In the genomic region with DNA sequence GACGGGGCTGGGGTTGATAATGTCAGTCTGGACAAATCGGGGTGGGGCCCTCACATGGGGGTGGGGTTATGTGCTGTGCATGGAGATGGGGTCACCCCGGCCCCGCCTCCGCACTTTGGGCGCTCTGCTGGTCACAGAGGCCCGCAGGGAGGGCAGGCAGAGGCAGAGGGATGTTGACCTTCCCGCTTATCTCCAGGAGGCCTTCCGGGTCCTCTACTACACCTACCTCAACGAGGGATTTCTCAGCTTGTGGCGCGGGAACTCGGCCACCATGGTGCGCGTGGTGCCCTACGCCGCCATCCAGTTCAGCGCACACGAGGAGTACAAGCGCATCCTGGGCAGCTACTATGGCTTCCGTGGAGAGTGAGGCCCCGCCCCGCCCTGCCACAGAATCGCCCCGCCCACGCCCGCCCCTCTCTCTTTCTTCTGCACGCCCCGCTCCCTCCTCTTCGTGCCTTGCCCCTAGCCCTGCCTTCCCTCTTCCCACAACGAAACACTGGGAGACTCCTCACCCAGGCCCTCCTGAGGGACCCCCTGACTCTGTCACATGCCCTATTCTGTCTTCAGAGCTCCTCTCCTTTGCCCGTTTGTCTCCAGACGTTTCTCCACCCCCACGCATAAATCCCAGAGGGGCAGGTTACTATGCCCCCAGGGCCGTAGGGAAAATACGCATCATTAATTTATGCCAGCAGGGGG, we compare ENCODE assay signal across 8 cellular contexts. TPM values are rescaled to one million over a fixed set of nuclear protein-coding genes. Genes with fewer than 3 reads are reported as not detected.
A peak's percentile ranks its signal among the peaks of the same experiment; 100 is the strongest.
DNase-seq lines count a peak whose midpoint lies in the region; ATAC-seq and TF ChIP-seq lines count a peak whose summit lies in the region.

No MANE protein-coding gene starts in this region.

- H3K27me3 ChIP-seq in RWPE2 (ENCODE audit: insufficient read depth, poor library complexity, severe bottlenecking): peaks cover 3% of the 10 kb centered on the region
- peaks cover 4% of the 10 kb centered on the region for H3K27me3 ChIP-seq in gastroesophageal sphincter

- H3K4me3 ChIP-seq in RWPE2 (ENCODE audit: severe bottlenecking) (peak overlapping the region; percentile 22), gastroesophageal sphincter (peak overlapping the region in 1 of 2 donors; percentile 37)

- H3K36me3 ChIP-seq in RWPE2 (ENCODE audit: low read depth) (no peaks in the 10 kb centered on the region), gastroesophageal sphincter (peaks cover 0 to 49% of the 10 kb centered on the region in 2 donors)

- ATAC-seq in RWPE2 (ENCODE audit: low read depth) (peak; percentile 58), gastroesophageal sphincter (peak; percentile 80), HG02642 (IDR thresholded peaks at IDR 0.05; ENCODE audit: poor library complexity, unreplicated experiment) (no peak), GM19455 (IDR thresholded peaks at IDR 0.05; ENCODE audit: unreplicated experiment) (no peak)

- whole genome bisulfite sequencing in gastroesophageal sphincter (ENCODE audit: low coverage in 1 of 2), 2 donors: 21 to 50% methylated on average over 1 to 16 of the region's 36 CpGs

- H3K27ac ChIP-seq in RWPE2 (ENCODE audit: poor library complexity, severe bottlenecking) (no peak overlapping the region), gastroesophageal sphincter (peak overlapping the region in 1 of 4 donors; percentile 26)

- H3K9me3 ChIP-seq in RWPE2 (ENCODE audit: severe bottlenecking) (no peaks in the 10 kb centered on the region), gastroesophageal sphincter (no peaks in the 10 kb centered on the region)

- DNase-seq in GM03348 (ENCODE audit: low spot score): peak; percentile 60
- DNase-seq in RWPE2 (ENCODE audit: low spot score): no peak
- DNase-seq in retina: peak; percentile 83
- no peak for DNase-seq in activated T-cell treated with anti-CD3 and anti-CD28 coated beads, Interleukin-2, amount 50 U/mL, for 48 hours
- no peak for DNase-seq in activated CD8-positive, alpha-beta memory T cell treated with anti-CD3 and anti-CD28 coated beads, Interleukin-2, amount 50 U/mL, for 48 hours

- H3K4me1 ChIP-seq in RWPE2 (ENCODE audit: insufficient read depth, poor library complexity, severe bottlenecking) (no peaks in the 10 kb centered on the region), gastroesophageal sphincter (peaks cover 0 to 25% (median 2%) of the 10 kb centered on the region in 3 donors)

- TF ChIP-seq EP300 in gastroesophageal sphincter (IDR thresholded peaks at IDR 0.05): no peak

- no peak for TF ChIP-seq POLR2A in gastroesophageal sphincter (IDR thresholded peaks at IDR 0.05)

- TF ChIP-seq CTCF in RWPE2 (IDR thresholded peaks at IDR 0.05; ENCODE audit: poor library complexity, severe bottlenecking) (no peak), gastroesophageal sphincter (IDR thresholded peaks at IDR 0.05) (no peak)

RNA-seq across cellular contexts. Expression of a gene that starts 32.8 kb away (rescaled TPM):
- total RNA-seq in gastroesophageal sphincter: 10 to 100 TPM; 16.7 to 24.5 (median 20.1) TPM

RNA-seq across cellular contexts. Expression of a gene that starts 41.7 kb away (rescaled TPM):
- total RNA-seq in gastroesophageal sphincter: 10 to 100 TPM in 3 of 4 donors, 1 to 10 TPM in 1; 8.8 to 16.0 (median 12.9) TPM

Comparison
In these comparisons a context has a peak if more than half of its experiments do, and no peak if none do; other contexts are left out.
1. DNase-seq: peak in GM03348 (single experiment) and retina (single experiment); none in RWPE2 (single experiment), activated T-cell treated with anti-CD3 and anti-CD28 coated beads, Interleukin-2, amount 50 U/mL, for 48 hours (0 of 2) and activated CD8-positive, alpha-beta memory T cell treated with anti-CD3 and anti-CD28 coated beads, Interleukin-2, amount 50 U/mL, for 48 hours (single experiment).
2. ATAC-seq: peak in RWPE2 (single experiment) and gastroesophageal sphincter (single experiment); none in HG02642 (single experiment) and GM19455 (single experiment).